8 cellular contexts compared by ENCODE assay signal in genomic region chr6:124962617-124963415, GRCh38. TPM values are rescaled to one million over a fixed set of nuclear protein-coding genes. Genes with fewer than 3 reads are reported as not detected.
DNase-seq lines count a peak whose midpoint lies in the region; ATAC-seq and TF ChIP-seq lines count a peak whose summit lies in the region.

No MANE protein-coding gene starts in this region.

- no peaks in the 10 kb centered on the region for H3K36me3 Mint-ChIP-seq in activated T-cell treated with anti-CD3 and anti-CD28 coated beads, Interleukin-2, amount 50 U/mL, for 4 hours (ENCODE audit: insufficient read depth)
- H3K36me3 Mint-ChIP-seq in naive thymus-derived CD8-positive, alpha-beta T cell = no peaks in the 10 kb centered on the region

- H3K4me1 ChIP-seq in foreskin keratinocyte = peaks cover 37% of the 10 kb centered on the region

- H3K4me3 ChIP-seq in GM08714 (ENCODE audit: low read length) = peak overlapping the region; percentile 64

- TF ChIP-seq CTCF in foreskin keratinocyte (conservative IDR thresholded peaks at IDR 0.05) = peak; percentile 41

- POLR2A ChIA-PET in naive thymus-derived CD8-positive, alpha-beta T cell (lab: Charles Lee) = no interaction called here

- peak; percentile 43 for ATAC-seq in HG02943 (IDR thresholded peaks at IDR 0.05; ENCODE audit: low read depth, unreplicated experiment)
- ATAC-seq in activated T-cell treated with anti-CD3 and anti-CD28 coated beads, Interleukin-2, amount 50 U/mL, for 4 hours = peak; percentile 44 to 53
- ATAC-seq in foreskin keratinocyte = peak; percentile 59
- peak in 1 of 2 donors; percentile 14 for ATAC-seq in naive thymus-derived CD8-positive, alpha-beta T cell
- no peak for ATAC-seq in GM21528 (IDR thresholded peaks at IDR 0.05; ENCODE audit: low FRiP score, unreplicated experiment)

- DNase-seq in activated T-cell treated with anti-CD3 and anti-CD28 coated beads, Interleukin-2, amount 50 U/mL, for 4 hours = no peak
- no peak for DNase-seq in foreskin keratinocyte
- peak in 1 of 10 donors; percentile 10 for DNase-seq in naive thymus-derived CD8-positive, alpha-beta T cell
- DNase-seq in cortex of kidney (lab: John Stamatoyannopoulos, UW) = no peak
- no peak for DNase-seq in GF-D8 (lab: John Stamatoyannopoulos, UW)

- peaks cover 13% of the 10 kb centered on the region for H3K4me1 Mint-ChIP-seq in activated T-cell treated with anti-CD3 and anti-CD28 coated beads, Interleukin-2, amount 50 U/mL, for 4 hours (ENCODE audit: low read depth)
- peaks cover 7 to 17% (median 14%) of the 10 kb centered on the region in 4 donors for H3K4me1 Mint-ChIP-seq in naive thymus-derived CD8-positive, alpha-beta T cell

- peak overlapping the region in 1 of 10 donors; percentile 70 for H3K27ac Mint-ChIP-seq in naive thymus-derived CD8-positive, alpha-beta T cell

- H3K27me3 ChIP-seq in foreskin keratinocyte = no peaks in the 10 kb centered on the region

- H3K9me3 Mint-ChIP-seq in activated T-cell treated with anti-CD3 and anti-CD28 coated beads, Interleukin-2, amount 50 U/mL, for 4 hours = no peaks in the 10 kb centered on the region
- peaks cover 0 to 12% (median 0%) of the 10 kb centered on the region in 9 donors for H3K9me3 Mint-ChIP-seq in naive thymus-derived CD8-positive, alpha-beta T cell

- peak overlapping the region; percentile 51 for H3K4me3 Mint-ChIP-seq in activated T-cell treated with anti-CD3 and anti-CD28 coated beads, Interleukin-2, amount 50 U/mL, for 4 hours
- peak overlapping the region; percentile 56 to 81 (median 64) for H3K4me3 Mint-ChIP-seq in naive thymus-derived CD8-positive, alpha-beta T cell

- H3K27me3 Mint-ChIP-seq in activated T-cell treated with anti-CD3 and anti-CD28 coated beads, Interleukin-2, amount 50 U/mL, for 4 hours (ENCODE audit: low read depth) = peaks cover 34% of the 10 kb centered on the region
- H3K27me3 Mint-ChIP-seq in naive thymus-derived CD8-positive, alpha-beta T cell = peaks cover 32 to 69% (median 43%) of the 10 kb centered on the region in 5 donors

- H3K27ac ChIP-seq in foreskin keratinocyte = peak overlapping the region; percentile 76

RNA-seq across cellular contexts. Expression of gene RNF217, which starts 0.6 kb away (rescaled TPM):
- 1 to 10 TPM in 1 of 3 donors, under 1 TPM in 2; 0.60 to 1.2 (median 0.90) TPM for total RNA-seq in activated T-cell treated with anti-CD3 and anti-CD28 coated beads, Interleukin-2, amount 50 U/mL, for 4 hours
- 24.9 and 37.4 TPM in 2 replicates for total RNA-seq in foreskin keratinocyte
- polyA plus RNA-seq in foreskin keratinocyte = 5.8 and 6.2 TPM in 2 replicates
- total RNA-seq in naive thymus-derived CD8-positive, alpha-beta T cell = not detected
- under 1 TPM in 1 of 3 donors, not detected in 2; 0.05 TPM for polyA plus RNA-seq in naive thymus-derived CD8-positive, alpha-beta T cell

Comparison
In these comparisons a context has a peak if more than half of its experiments do, and no peak if none do; other contexts are left out.
1. RNA of gene RNF217, which starts 0.6 kb away (total RNA-seq): 24.9 to 37.4 TPM in foreskin keratinocyte; 0.60 to 1.2 TPM in activated T-cell treated with anti-CD3 and anti-CD28 coated beads, Interleukin-2, amount 50 U/mL, for 4 hours and not detected in naive thymus-derived CD8-positive, alpha-beta T cell; every median in the first group is over 10 times any median in the second.